1 cellular context compared by ENCODE assay signal in the genomic region with DNA sequence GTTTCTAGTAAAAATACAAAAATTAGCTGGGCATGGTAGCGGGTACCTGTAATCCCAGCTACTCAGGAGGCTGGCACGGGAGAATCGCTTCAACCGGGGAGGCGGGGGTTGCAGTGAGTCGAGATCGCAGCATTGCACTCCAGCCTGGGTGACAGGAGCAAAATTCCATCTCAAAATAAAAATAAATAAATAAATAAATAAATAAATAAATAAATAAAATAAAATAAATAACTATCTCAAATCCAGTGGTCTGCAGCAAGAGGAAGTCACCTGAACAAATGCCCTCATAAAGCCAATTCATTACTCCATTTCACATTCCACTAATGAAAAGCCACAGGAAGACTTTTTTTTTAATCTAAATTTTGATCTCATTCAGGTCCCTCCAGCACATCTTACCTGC.
TF ChIP-seq lines count a peak whose summit lies in the region.

No MANE protein-coding gene starts in this region.

TF ChIP-seq in GM23338, 12 proteins besides CTCF, POLR2A, EP300 and RAD21 (continued from another document):
- TF ChIP-seq, protein P1, sequence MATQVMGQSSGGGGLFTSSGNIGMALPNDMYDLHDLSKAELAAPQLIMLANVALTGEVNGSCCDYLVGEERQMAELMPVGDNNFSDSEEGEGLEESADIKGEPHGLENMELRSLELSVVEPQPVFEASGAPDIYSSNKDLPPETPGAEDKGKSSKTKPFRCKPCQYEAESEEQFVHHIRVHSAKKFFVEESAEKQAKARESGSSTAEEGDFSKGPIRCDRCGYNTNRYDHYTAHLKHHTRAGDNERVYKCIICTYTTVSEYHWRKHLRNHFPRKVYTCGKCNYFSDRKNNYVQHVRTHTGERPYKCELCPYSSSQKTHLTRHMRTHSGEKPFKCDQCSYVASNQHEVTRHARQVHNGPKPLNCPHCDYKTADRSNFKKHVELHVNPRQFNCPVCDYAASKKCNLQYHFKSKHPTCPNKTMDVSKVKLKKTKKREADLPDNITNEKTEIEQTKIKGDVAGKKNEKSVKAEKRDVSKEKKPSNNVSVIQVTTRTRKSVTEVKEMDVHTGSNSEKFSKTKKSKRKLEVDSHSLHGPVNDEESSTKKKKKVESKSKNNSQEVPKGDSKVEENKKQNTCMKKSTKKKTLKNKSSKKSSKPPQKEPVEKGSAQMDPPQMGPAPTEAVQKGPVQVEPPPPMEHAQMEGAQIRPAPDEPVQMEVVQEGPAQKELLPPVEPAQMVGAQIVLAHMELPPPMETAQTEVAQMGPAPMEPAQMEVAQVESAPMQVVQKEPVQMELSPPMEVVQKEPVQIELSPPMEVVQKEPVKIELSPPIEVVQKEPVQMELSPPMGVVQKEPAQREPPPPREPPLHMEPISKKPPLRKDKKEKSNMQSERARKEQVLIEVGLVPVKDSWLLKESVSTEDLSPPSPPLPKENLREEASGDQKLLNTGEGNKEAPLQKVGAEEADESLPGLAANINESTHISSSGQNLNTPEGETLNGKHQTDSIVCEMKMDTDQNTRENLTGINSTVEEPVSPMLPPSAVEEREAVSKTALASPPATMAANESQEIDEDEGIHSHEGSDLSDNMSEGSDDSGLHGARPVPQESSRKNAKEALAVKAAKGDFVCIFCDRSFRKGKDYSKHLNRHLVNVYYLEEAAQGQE (IDR thresholded peaks at IDR 0.05; ENCODE audit: unreplicated experiment) = no peak
- TF ChIP-seq STAT1 (IDR thresholded peaks at IDR 0.05; ENCODE audit: unreplicated experiment) = no peak
- no peak for TF ChIP-seq ZNF114 (CRISPR knock-in tag; IDR thresholded peaks at IDR 0.05)
- no peak for TF ChIP-seq CREB1 (CRISPR knock-in tag; IDR thresholded peaks at IDR 0.05; ENCODE audit: low read depth)
- TF ChIP-seq ZNF331 (CRISPR knock-in tag; IDR thresholded peaks at IDR 0.05; ENCODE audit: low read depth) = no peak
- no peak for TF ChIP-seq EZH2 (IDR thresholded peaks at IDR 0.05; ENCODE audit: low read depth, unreplicated experiment)
- TF ChIP-seq JUNB (IDR thresholded peaks at IDR 0.05; ENCODE audit: unreplicated experiment) = no peak
- TF ChIP-seq, protein P2, sequence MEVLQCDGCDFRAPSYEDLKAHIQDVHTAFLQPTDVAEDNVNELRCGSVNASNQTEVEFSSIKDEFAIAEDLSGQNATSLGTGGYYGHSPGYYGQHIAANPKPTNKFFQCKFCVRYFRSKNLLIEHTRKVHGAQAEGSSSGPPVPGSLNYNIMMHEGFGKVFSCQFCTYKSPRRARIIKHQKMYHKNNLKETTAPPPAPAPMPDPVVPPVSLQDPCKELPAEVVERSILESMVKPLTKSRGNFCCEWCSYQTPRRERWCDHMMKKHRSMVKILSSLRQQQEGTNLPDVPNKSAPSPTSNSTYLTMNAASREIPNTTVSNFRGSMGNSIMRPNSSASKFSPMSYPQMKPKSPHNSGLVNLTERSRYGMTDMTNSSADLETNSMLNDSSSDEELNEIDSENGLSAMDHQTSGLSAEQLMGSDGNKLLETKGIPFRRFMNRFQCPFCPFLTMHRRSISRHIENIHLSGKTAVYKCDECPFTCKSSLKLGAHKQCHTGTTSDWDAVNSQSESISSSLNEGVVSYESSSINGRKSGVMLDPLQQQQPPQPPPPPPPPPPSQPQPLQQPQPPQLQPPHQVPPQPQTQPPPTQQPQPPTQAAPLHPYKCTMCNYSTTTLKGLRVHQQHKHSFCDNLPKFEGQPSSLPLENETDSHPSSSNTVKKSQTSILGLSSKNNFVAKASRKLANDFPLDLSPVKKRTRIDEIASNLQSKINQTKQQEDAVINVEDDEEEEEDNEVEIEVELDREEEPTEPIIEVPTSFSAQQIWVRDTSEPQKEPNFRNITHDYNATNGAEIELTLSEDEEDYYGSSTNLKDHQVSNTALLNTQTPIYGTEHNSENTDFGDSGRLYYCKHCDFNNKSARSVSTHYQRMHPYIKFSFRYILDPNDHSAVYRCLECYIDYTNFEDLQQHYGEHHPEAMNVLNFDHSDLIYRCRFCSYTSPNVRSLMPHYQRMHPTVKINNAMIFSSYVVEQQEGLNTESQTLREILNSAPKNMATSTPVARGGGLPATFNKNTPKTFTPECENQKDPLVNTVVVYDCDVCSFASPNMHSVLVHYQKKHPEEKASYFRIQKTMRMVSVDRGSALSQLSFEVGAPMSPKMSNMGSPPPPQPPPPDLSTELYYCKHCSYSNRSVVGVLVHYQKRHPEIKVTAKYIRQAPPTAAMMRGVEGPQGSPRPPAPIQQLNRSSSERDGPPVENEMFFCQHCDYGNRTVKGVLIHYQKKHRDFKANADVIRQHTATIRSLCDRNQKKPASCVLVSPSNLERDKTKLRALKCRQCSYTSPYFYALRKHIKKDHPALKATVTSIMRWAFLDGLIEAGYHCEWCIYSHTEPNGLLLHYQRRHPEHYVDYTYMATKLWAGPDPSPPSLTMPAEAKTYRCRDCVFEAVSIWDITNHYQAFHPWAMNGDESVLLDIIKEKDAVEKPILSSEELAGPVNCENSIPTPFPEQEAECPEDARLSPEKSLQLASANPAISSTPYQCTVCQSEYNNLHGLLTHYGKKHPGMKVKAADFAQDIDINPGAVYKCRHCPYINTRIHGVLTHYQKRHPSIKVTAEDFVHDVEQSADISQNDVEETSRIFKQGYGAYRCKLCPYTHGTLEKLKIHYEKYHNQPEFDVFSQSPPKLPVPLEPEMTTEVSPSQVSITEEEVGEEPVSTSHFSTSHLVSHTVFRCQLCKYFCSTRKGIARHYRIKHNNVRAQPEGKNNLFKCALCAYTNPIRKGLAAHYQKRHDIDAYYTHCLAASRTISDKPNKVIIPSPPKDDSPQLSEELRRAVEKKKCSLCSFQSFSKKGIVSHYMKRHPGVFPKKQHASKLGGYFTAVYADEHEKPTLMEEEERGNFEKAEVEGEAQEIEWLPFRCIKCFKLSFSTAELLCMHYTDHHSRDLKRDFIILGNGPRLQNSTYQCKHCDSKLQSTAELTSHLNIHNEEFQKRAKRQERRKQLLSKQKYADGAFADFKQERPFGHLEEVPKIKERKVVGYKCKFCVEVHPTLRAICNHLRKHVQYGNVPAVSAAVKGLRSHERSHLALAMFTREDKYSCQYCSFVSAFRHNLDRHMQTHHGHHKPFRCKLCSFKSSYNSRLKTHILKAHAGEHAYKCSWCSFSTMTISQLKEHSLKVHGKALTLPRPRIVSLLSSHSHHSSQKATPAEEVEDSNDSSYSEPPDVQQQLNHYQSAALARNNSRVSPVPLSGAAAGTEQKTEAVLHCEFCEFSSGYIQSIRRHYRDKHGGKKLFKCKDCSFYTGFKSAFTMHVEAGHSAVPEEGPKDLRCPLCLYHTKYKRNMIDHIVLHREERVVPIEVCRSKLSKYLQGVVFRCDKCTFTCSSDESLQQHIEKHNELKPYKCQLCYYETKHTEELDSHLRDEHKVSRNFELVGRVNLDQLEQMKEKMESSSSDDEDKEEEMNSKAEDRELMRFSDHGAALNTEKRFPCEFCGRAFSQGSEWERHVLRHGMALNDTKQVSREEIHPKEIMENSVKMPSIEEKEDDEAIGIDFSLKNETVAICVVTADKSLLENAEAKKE (CRISPR knock-in tag; IDR thresholded peaks at IDR 0.05) = no peak
- no peak for TF ChIP-seq POLR2AphosphoS5 (IDR thresholded peaks at IDR 0.05; ENCODE audit: low read depth)
- TF ChIP-seq, protein P3, sequence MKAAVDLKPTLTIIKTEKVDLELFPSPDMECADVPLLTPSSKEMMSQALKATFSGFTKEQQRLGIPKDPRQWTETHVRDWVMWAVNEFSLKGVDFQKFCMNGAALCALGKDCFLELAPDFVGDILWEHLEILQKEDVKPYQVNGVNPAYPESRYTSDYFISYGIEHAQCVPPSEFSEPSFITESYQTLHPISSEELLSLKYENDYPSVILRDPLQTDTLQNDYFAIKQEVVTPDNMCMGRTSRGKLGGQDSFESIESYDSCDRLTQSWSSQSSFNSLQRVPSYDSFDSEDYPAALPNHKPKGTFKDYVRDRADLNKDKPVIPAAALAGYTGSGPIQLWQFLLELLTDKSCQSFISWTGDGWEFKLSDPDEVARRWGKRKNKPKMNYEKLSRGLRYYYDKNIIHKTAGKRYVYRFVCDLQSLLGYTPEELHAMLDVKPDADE (IDR thresholded peaks at IDR 0.05) = no peak
- TF ChIP-seq EZH2phosphoT487 (IDR thresholded peaks at IDR 0.05; ENCODE audit: unreplicated experiment) = no peak
